Comparison of ENCODE assay signal across 21 cellular contexts in genomic region chr17:73609688-73610210, GRCh38. TPM values are rescaled to one million over a fixed set of nuclear protein-coding genes. Genes with fewer than 3 reads are reported as not detected.
"Had no signal": no experiment of that assay in that cellular context is flagged by ENCODE, and none has a peak within 500 bp of the region (broad histone marks: within the 10 kb centered on the region; RNA-seq: fewer than 3 reads in every experiment).

No MANE protein-coding gene starts in this region.

- H3K4me3 Mint-ChIP-seq: activated naive CD8-positive, alpha-beta T cell; activated T-cell treated with anti-CD3 and anti-CD28 coated beads, Interleukin-2, amount 50 U/mL, for 72 hours; immature natural killer cell; natural killer cell; T-helper 2 cell treated with Interferon-gamma antibody and Interleukin-4, amounts not matched to agents 5 μg/mL and 100 μg/mL, for 36 hours had no signal

- H3K4me1 ChIP-seq: heart left ventricle, lower lobe of right lung, parathyroid adenoma, psoas muscle, testis, transverse colon had no signal

- H3K36me3 Mint-ChIP-seq: activated naive CD8-positive, alpha-beta T cell; immature natural killer cell; natural killer cell had no signal

- DNase-seq: activated CD4-positive, alpha-beta T cell treated with anti-CD3 and anti-CD28 coated beads for 4 hours; activated CD4-positive, alpha-beta T cell treated with anti-CD3 and anti-CD28 coated beads, Interleukin-2, amount 50 U/mL, for 4 hours; activated naive CD4-positive, alpha-beta T cell; activated T-cell treated with anti-CD3 and anti-CD28 coated beads for 4 hours; activated T-cell treated with anti-CD3 and anti-CD28 coated beads, Interleukin-2, amount 50 U/mL, for 72 hours; foreskin fibroblast; immature natural killer cell; kidney; lower lobe of right lung; mesenchymal stem cell; natural killer cell; psoas muscle; stimulated activated CD4-positive, alpha-beta T cell treated with anti-CD3 and anti-CD28 coated beads, Interleukin-2, amount 100 ng/mL, for 48 hours; stimulated activated naive CD4-positive, alpha-beta T cell treated with Interleukin-2 at 50 U/mL for 16 hours; T-helper 1 cell; testis; transverse colon had no signal

- H3K27ac Mint-ChIP-seq: activated naive CD8-positive, alpha-beta T cell; activated T-cell treated with anti-CD3 and anti-CD28 coated beads, Interleukin-2, amount 50 U/mL, for 72 hours; immature natural killer cell; natural killer cell; T-helper 2 cell treated with Interferon-gamma antibody and Interleukin-4, amounts not matched to agents 5 μg/mL and 100 μg/mL, for 36 hours had no signal

- H3K4me3 ChIP-seq: heart left ventricle, lower lobe of right lung, psoas muscle, testis, transverse colon had no signal

- H3K4me1 Mint-ChIP-seq: immature natural killer cell had no signal

- H3K27me3 Mint-ChIP-seq: activated naive CD8-positive, alpha-beta T cell had no signal

- H3K36me3 ChIP-seq: heart left ventricle, lower lobe of right lung, transverse colon had no signal

- H3K27ac ChIP-seq: heart left ventricle, lower lobe of right lung, parathyroid adenoma, psoas muscle, testis, transverse colon had no signal

- FAIRE-seq: kidney had no signal

- H3K9me3 Mint-ChIP-seq: activated T-cell treated with anti-CD3 and anti-CD28 coated beads, Interleukin-2, amount 50 U/mL, for 72 hours; immature natural killer cell; natural killer cell; T-helper 2 cell treated with Interferon-gamma antibody and Interleukin-4, amounts not matched to agents 5 μg/mL and 100 μg/mL, for 36 hours had no signal

- H3K9me3 ChIP-seq: heart left ventricle, lower lobe of right lung, psoas muscle, testis, transverse colon had no signal

- H3K27me3 ChIP-seq: testis, transverse colon had no signal

RNA-seq across cellular contexts. Expression of gene SDK2, which starts 34.5 kb away (rescaled TPM):
- polyA plus RNA-seq: immature natural killer cell had no signal
